Comparison of ENCODE assay signal across 14 cellular contexts in the genomic region with DNA sequence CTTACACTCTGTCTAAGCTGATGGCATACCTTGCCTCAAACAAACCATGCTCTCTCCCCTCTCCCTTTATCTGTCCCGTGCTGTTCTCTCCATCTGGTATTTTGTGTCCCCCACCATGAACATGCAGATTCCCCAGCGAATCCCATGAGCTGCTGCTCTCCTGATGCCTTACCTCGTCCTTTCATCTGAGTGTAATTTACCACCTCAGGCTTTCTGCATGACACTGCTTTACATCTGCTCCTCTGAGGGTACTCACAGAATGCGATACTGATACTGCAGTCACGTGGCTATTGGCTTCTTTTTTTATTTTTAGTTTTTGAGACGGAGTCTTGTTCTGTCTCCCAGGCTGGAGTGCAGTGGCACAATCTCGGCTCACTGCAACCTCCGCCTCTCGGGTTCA.
"Had no signal": no experiment of that assay in that cellular context is flagged by ENCODE, and none has a peak within 500 bp of the region (broad histone marks: within the 10 kb centered on the region; RNA-seq: fewer than 3 reads in every experiment).

No MANE protein-coding gene starts in this region.

- H3K9ac ChIP-seq: neural progenitor cell had no signal

- FAIRE-seq: frontal cortex, keratinocyte had no signal

- ATAC-seq: activated CD8-positive, alpha-beta T cell treated with anti-CD3 and anti-CD28 coated beads, Interleukin-2, amount 10 ng/mL, durations not matched to agents 7 days and 5 days; activated T-helper 17 cell treated with anti-CD3 and anti-CD28 coated beads, Interleukin-2, amount 50 U/mL, for 72 hours had no signal

- H3K4me2 ChIP-seq: neural progenitor cell had no signal

- H3K27me3 ChIP-seq: neural progenitor cell, stomach had no signal

- DNase-seq: activated CD4-positive, alpha-beta T cell treated with anti-CD3 and anti-CD28 coated beads for 48 hours; activated CD8-positive, alpha-beta T cell treated with anti-CD3 and anti-CD28 coated beads, Interleukin-2, amount 10 ng/mL, durations not matched to agents 7 days and 5 days; activated naive CD4-positive, alpha-beta T cell treated with anti-CD3 and anti-CD28 coated beads for 36 hours; cortex of kidney; effector memory CD4-positive, alpha-beta T cell; stomach; T-helper 9 cell; WERI-Rb-1 had no signal

- H3K36me3 ChIP-seq: neural progenitor cell, stomach, thoracic aorta, WERI-Rb-1 had no signal

- H3K27ac ChIP-seq: neural progenitor cell, WERI-Rb-1 had no signal

- H3K9me3 ChIP-seq: stomach, thoracic aorta had no signal

- H3K4me3 ChIP-seq: neural progenitor cell, skin epidermis, stomach, thoracic aorta had no signal
